In genomic region chr11:69636512-69636866, GRCh38 we compare ENCODE assay signal across 9 cellular contexts. TPM values are rescaled to one million over a fixed set of nuclear protein-coding genes. Genes with fewer than 3 reads are reported as not detected.
DNase-seq lines count a peak whose midpoint lies in the region; ATAC-seq and TF ChIP-seq lines count a peak whose summit lies in the region.
"Had no signal": no experiment of that assay in that cellular context is flagged by ENCODE, and none has a peak within 500 bp of the region (broad histone marks: within the 10 kb centered on the region; RNA-seq: fewer than 3 reads in every experiment).

No MANE protein-coding gene starts in this region.

- WGBS in sigmoid colon, 2 donors: 2 to 4% methylated on average over 43 of the region's 43 CpGs

- H3K4me1 ChIP-seq in iPS-18a (ENCODE audit: control insufficient read depth, low read depth, low read length): peaks cover 14% of the 10 kb centered on the region
- peaks cover 0 to 59% (median 56%) of the 10 kb centered on the region in 4 donors for H3K4me1 ChIP-seq in sigmoid colon

- peaks cover 41% of the 10 kb centered on the region for H3K27me3 ChIP-seq in iPS-18a (ENCODE audit: control insufficient read depth, insufficient read depth, low read length)
- H3K27me3 ChIP-seq in sigmoid colon: peaks cover 38 to 79% (median 66%) of the 10 kb centered on the region in 3 donors

- TF ChIP-seq EP300 in sigmoid colon (IDR thresholded peaks at IDR 0.05): no peak

- H3K9me3 Mint-ChIP-seq in MCF 10A (ENCODE audit: unreplicated experiment): no peaks in the 10 kb centered on the region
- H3K9me3 Mint-ChIP-seq in stimulated activated memory B cell treated with anti-CD40 and anti-IgM and Interleukin-4, amounts not matched to agents 10 μg/mL and 1 μg/mL and 100 μg/mL, for 72 hours: no peaks in the 10 kb centered on the region
- no peaks in the 10 kb centered on the region for H3K9me3 Mint-ChIP-seq in natural killer cell treated with Interleukin-12 subunit alpha and Interleukin-12 subunit beta and Interleukin-15 and Interleukin-18, amount 100 ng/mL, for 72 hours

- TF ChIP-seq CTCF in MCF 10A (IDR thresholded peaks at IDR 0.05; ENCODE audit: unreplicated experiment) (no peak), sigmoid colon (IDR thresholded peaks at IDR 0.05) (no peak)

- H3K4me3 Mint-ChIP-seq in MCF 10A (ENCODE audit: unreplicated experiment): peak overlapping the region; percentile 35
- H3K4me3 Mint-ChIP-seq in stimulated activated memory B cell treated with anti-CD40 and anti-IgM and Interleukin-4, amounts not matched to agents 10 μg/mL and 1 μg/mL and 100 μg/mL, for 72 hours: no peak overlapping the region
- H3K4me3 Mint-ChIP-seq in natural killer cell treated with Interleukin-12 subunit alpha and Interleukin-12 subunit beta and Interleukin-15 and Interleukin-18, amount 100 ng/mL, for 72 hours: no peak overlapping the region

- no peaks in the 10 kb centered on the region for H3K9me3 ChIP-seq in iPS-18a (ENCODE audit: control insufficient read depth, low read depth, low read length)
- H3K9me3 ChIP-seq in sigmoid colon: no peaks in the 10 kb centered on the region
- H3K9me3 ChIP-seq: BLaER1 had no signal

- H3K4me3 ChIP-seq in iPS-18a (ENCODE audit: low read length): peak overlapping the region; percentile 74
- H3K4me3 ChIP-seq in sigmoid colon: peak overlapping the region in 3 of 4 donors; percentile 23 to 45 (median 38)
- H3K4me3 ChIP-seq: BLaER1 had no signal

- peak overlapping the region; percentile 79 for H3K9ac ChIP-seq in iPS-18a (ENCODE audit: low read length)
- H3K9ac ChIP-seq: BLaER1 had no signal

- no TSS peak for BruUV-seq in MCF 10A (replicated peaks; lab: Mats Ljungman, UMichigan)

- H3K27me3 Mint-ChIP-seq in MCF 10A (ENCODE audit: insufficient read depth, unreplicated experiment): no peaks in the 10 kb centered on the region
- H3K27me3 Mint-ChIP-seq in stimulated activated memory B cell treated with anti-CD40 and anti-IgM and Interleukin-4, amounts not matched to agents 10 μg/mL and 1 μg/mL and 100 μg/mL, for 72 hours: peaks cover 49% of the 10 kb centered on the region
- peaks cover 51 to 61% of the 10 kb centered on the region in 2 donors for H3K27me3 Mint-ChIP-seq in natural killer cell treated with Interleukin-12 subunit alpha and Interleukin-12 subunit beta and Interleukin-15 and Interleukin-18, amount 100 ng/mL, for 72 hours

- no peak for TF ChIP-seq POLR2A in sigmoid colon (IDR thresholded peaks at IDR 0.05)

- H3K27ac ChIP-seq in iPS-18a (ENCODE audit: low read length): no peak overlapping the region
- peak overlapping the region in 2 of 4 donors; percentile 45 to 52 for H3K27ac ChIP-seq in sigmoid colon
- H3K27ac ChIP-seq: BLaER1 had no signal

- H3K4me1 Mint-ChIP-seq in MCF 10A (ENCODE audit: insufficient read depth, unreplicated experiment): no peaks in the 10 kb centered on the region
- H3K4me1 Mint-ChIP-seq in stimulated activated memory B cell treated with anti-CD40 and anti-IgM and Interleukin-4, amounts not matched to agents 10 μg/mL and 1 μg/mL and 100 μg/mL, for 72 hours: peaks cover 36% of the 10 kb centered on the region
- H3K4me1 Mint-ChIP-seq in natural killer cell treated with Interleukin-12 subunit alpha and Interleukin-12 subunit beta and Interleukin-15 and Interleukin-18, amount 100 ng/mL, for 72 hours (ENCODE audit: low read depth in 2 of 2): peaks cover 5 to 14% of the 10 kb centered on the region in 2 donors

- peaks cover 7% of the 10 kb centered on the region for H3K36me3 Mint-ChIP-seq in MCF 10A (ENCODE audit: insufficient read depth, unreplicated experiment)
- no peaks in the 10 kb centered on the region for H3K36me3 Mint-ChIP-seq in stimulated activated memory B cell treated with anti-CD40 and anti-IgM and Interleukin-4, amounts not matched to agents 10 μg/mL and 1 μg/mL and 100 μg/mL, for 72 hours
- no peaks in the 10 kb centered on the region for H3K36me3 Mint-ChIP-seq in natural killer cell treated with Interleukin-12 subunit alpha and Interleukin-12 subunit beta and Interleukin-15 and Interleukin-18, amount 100 ng/mL, for 72 hours

- no peak overlapping the region for H3K27ac Mint-ChIP-seq in MCF 10A (ENCODE audit: low read depth, unreplicated experiment)
- H3K27ac Mint-ChIP-seq in stimulated activated memory B cell treated with anti-CD40 and anti-IgM and Interleukin-4, amounts not matched to agents 10 μg/mL and 1 μg/mL and 100 μg/mL, for 72 hours: no peak overlapping the region
- H3K27ac Mint-ChIP-seq in natural killer cell treated with Interleukin-12 subunit alpha and Interleukin-12 subunit beta and Interleukin-15 and Interleukin-18, amount 100 ng/mL, for 72 hours: no peak overlapping the region

- no peaks in the 10 kb centered on the region for H3K36me3 ChIP-seq in iPS-18a (ENCODE audit: control insufficient read depth, low read depth, low read length)
- H3K36me3 ChIP-seq in sigmoid colon: no peaks in the 10 kb centered on the region
- H3K36me3 ChIP-seq: BLaER1 had no signal

- DNase-seq in DMS53 (lab: John Stamatoyannopoulos, UW) (peak; percentile 75), DMS53 treated with DMSO at 0.1 percent for 48 hours (lab: John Stamatoyannopoulos, UW; ENCODE audit: unreplicated experiment) (no peak), MCF 10A (ENCODE audit: unreplicated experiment) (peak; percentile 32), sigmoid colon (peak; percentile 82)
- no peak for DNase-seq in natural killer cell treated with Interleukin-12 subunit alpha and Interleukin-12 subunit beta and Interleukin-15 and Interleukin-18, amount 100 ng/mL, for 72 hours (ENCODE audit: low spot score)

- intact Hi-C loops in MCF 10A (cut with micrococcal nuclease): no loop called here
- intact Hi-C loops in sigmoid colon (cut with DNase I): loop anchor here (5.0 kb wide), 1 partner anchor 194 kb away; no protein-coding TSS in a partner anchor

- CTCF ChIA-PET in MCF 10A (lab: Yijun Ruan, JAX): no interaction called here

- POLR2A ChIA-PET in MCF 10A (lab: Yijun Ruan, JAX): no interaction called here

- no peak for ATAC-seq in stimulated activated memory B cell treated with anti-CD40 and anti-IgM and Interleukin-4, amounts not matched to agents 10 μg/mL and 1 μg/mL and 100 μg/mL, for 72 hours
- ATAC-seq in HG03439 (IDR thresholded peaks at IDR 0.05; ENCODE audit: unreplicated experiment): no peak
- no peak for ATAC-seq in natural killer cell treated with Interleukin-12 subunit alpha and Interleukin-12 subunit beta and Interleukin-15 and Interleukin-18, amount 100 ng/mL, for 72 hours

RNA-seq across cellular contexts. Expression of gene CCND1, which starts 4.5 kb away (rescaled TPM):
- total RNA-seq in MCF 10A (2022) (96.6 and 106 TPM in 2 replicates), sigmoid colon (10 to 100 TPM in 3 of 4 donors, 1 to 10 TPM in 1; 7.7 to 56.8 (median 31.1) TPM)
- 10 to 100 TPM; 12.0 to 18.8 (median 14.8) TPM for polyA plus RNA-seq in sigmoid colon
- under 1 TPM in 1 of 2 donors, not detected in 1; 0.67 TPM for total RNA-seq in natural killer cell treated with Interleukin-12 subunit alpha and Interleukin-12 subunit beta and Interleukin-15 and Interleukin-18, amount 100 ng/mL, for 72 hours

RNA-seq across cellular contexts. Expression of gene LTO1, which starts 38.7 kb away (rescaled TPM):
- total RNA-seq in MCF 10A (2022) (31.5 and 34.2 TPM in 2 replicates), sigmoid colon (10 to 100 TPM; 19.3 to 42.9 (median 21.0) TPM)
- polyA plus RNA-seq in sigmoid colon: 10 to 100 TPM; 12.0 to 25.7 (median 16.2) TPM
- 10 to 100 TPM; 23.4 to 37.7 TPM for total RNA-seq in natural killer cell treated with Interleukin-12 subunit alpha and Interleukin-12 subunit beta and Interleukin-15 and Interleukin-18, amount 100 ng/mL, for 72 hours

Comparison
In these comparisons a context has a peak if more than half of its experiments do, and no peak if none do; other contexts are left out.
1. DNase-seq: peak in DMS53 (single experiment), MCF 10A (single experiment) and sigmoid colon (single experiment); none in DMS53 treated with DMSO at 0.1 percent for 48 hours (single experiment) and natural killer cell treated with Interleukin-12 subunit alpha and Interleukin-12 subunit beta and Interleukin-15 and Interleukin-18, amount 100 ng/mL, for 72 hours (single experiment).
2. RNA of gene CCND1, which starts 4.5 kb away (total RNA-seq): 96.6 to 106 TPM in MCF 10A and 7.7 to 56.8 TPM in sigmoid colon; 0.67 TPM in natural killer cell treated with Interleukin-12 subunit alpha and Interleukin-12 subunit beta and Interleukin-15 and Interleukin-18, amount 100 ng/mL, for 72 hours; every median in the first group is over 4 times any median in the second.